In the genomic region with DNA sequence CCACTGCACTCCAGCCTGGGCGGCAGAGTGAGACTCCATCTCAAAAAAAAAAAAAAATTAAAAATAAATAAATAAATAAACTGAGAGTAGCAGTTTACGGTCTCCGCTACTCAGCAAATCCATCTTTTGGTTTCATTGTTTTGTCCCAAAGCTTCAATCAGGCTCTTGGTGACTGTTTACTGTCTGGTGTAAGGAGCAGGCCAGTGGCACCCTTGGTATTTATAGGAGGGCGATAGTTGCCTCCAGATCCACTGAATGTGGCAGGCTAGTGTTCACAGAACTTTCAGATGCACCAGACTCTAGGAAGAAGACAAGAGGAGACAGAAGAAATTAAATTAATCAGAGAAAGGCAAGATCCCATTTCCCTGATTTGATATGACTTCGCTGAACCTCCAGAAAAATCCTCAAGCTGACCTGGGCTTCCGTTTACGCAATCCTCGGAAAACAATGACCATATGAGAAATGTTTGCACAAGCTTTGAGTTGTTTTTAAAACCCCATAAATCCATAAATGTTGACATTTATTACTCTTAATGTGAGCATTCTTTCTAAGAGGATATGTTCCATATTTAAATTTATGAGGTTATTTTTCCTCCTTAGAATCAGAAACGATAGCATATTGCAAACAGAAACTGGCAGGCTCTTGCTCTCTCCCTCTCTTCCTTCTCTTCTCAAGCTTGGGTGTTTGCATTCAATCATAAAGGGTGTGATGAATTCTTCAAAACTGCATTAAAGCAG, we compare ENCODE assay signal across 1 cellular context.
TF ChIP-seq lines count a peak whose summit lies in the region.

No MANE protein-coding gene starts in this region.

TF ChIP-seq in HepG2, 621 proteins besides CTCF, POLR2A, EP300 and RAD21 (continued from another document):
- TF ChIP-seq, protein P1, sequence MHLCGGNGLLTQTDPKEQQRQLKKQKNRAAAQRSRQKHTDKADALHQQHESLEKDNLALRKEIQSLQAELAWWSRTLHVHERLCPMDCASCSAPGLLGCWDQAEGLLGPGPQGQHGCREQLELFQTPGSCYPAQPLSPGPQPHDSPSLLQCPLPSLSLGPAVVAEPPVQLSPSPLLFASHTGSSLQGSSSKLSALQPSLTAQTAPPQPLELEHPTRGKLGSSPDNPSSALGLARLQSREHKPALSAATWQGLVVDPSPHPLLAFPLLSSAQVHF (CRISPR knock-in tag; IDR thresholded peaks at IDR 0.05): no peak
- TF ChIP-seq RBM39 (IDR thresholded peaks at IDR 0.05; ENCODE audit: low read depth, low read length, poor library complexity, severe bottlenecking) (no peak), MATR3 (CRISPR knock-in tag; IDR thresholded peaks at IDR 0.05) (no peak), GATAD2A (CRISPR knock-in tag; IDR thresholded peaks at IDR 0.05) (peak; percentile 48), SOX6 (IDR thresholded peaks at IDR 0.05) (no peak), SOX6 (CRISPR knock-in tag; IDR thresholded peaks at IDR 0.05) (peak; percentile 67), FOSL2 (CRISPR knock-in tag; IDR thresholded peaks at IDR 0.05) (peak; percentile 13; the same call in 1 of the 2 replicates), YEATS2 (CRISPR knock-in tag; IDR thresholded peaks at IDR 0.05; ENCODE audit: borderline replicate concordance) (no peak), MIER3 (CRISPR knock-in tag; IDR thresholded peaks at IDR 0.05; ENCODE audit: borderline replicate concordance) (no peak), ZNF24 (IDR thresholded peaks at IDR 0.05) (no peak), ZBTB1 (CRISPR knock-in tag; IDR thresholded peaks at IDR 0.05; ENCODE audit: borderline replicate concordance) (no peak)
- TF ChIP-seq, protein P2, sequence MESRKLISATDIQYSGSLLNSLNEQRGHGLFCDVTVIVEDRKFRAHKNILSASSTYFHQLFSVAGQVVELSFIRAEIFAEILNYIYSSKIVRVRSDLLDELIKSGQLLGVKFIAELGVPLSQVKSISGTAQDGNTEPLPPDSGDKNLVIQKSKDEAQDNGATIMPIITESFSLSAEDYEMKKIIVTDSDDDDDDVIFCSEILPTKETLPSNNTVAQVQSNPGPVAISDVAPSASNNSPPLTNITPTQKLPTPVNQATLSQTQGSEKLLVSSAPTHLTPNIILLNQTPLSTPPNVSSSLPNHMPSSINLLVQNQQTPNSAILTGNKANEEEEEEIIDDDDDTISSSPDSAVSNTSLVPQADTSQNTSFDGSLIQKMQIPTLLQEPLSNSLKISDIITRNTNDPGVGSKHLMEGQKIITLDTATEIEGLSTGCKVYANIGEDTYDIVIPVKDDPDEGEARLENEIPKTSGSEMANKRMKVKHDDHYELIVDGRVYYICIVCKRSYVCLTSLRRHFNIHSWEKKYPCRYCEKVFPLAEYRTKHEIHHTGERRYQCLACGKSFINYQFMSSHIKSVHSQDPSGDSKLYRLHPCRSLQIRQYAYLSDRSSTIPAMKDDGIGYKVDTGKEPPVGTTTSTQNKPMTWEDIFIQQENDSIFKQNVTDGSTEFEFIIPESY (CRISPR knock-in tag; IDR thresholded peaks at IDR 0.05): no peak
- TF ChIP-seq, protein P3, sequence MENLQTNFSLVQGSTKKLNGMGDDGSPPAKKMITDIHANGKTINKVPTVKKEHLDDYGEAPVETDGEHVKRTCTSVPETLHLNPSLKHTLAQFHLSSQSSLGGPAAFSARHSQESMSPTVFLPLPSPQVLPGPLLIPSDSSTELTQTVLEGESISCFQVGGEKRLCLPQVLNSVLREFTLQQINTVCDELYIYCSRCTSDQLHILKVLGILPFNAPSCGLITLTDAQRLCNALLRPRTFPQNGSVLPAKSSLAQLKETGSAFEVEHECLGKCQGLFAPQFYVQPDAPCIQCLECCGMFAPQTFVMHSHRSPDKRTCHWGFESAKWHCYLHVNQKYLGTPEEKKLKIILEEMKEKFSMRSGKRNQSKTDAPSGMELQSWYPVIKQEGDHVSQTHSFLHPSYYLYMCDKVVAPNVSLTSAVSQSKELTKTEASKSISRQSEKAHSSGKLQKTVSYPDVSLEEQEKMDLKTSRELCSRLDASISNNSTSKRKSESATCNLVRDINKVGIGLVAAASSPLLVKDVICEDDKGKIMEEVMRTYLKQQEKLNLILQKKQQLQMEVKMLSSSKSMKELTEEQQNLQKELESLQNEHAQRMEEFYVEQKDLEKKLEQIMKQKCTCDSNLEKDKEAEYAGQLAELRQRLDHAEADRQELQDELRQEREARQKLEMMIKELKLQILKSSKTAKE (CRISPR knock-in tag; IDR thresholded peaks at IDR 0.05; ENCODE audit: borderline replicate concordance): no peak
TF ChIP-seq in HepG2: peak in this region for 17.
